23 cellular contexts compared by ENCODE assay signal in the genomic region with DNA sequence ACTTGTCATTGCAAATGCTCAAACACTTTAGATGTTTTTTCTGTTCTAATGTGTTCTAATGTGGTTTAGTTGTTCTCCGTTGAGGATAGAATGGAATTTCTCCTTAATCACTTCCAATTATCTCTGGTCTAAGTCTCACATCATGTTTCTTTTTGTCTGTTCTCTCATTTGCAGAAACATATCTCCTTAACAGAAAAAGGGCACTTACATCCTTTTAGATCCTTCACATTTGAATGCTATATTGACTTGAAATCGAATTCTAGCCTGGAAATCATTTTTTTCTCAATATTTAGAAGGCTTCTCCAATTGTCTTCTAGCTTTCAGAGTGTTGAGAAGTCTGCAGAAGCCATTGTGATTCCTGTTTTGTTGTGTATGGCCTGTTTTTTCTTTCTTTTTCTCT. TPM values are rescaled to one million over a fixed set of nuclear protein-coding genes. Genes with fewer than 3 reads are reported as not detected.
"Had no signal": no experiment of that assay in that cellular context is flagged by ENCODE, and none has a peak within 500 bp of the region (broad histone marks: within the 10 kb centered on the region; RNA-seq: fewer than 3 reads in every experiment).

No MANE protein-coding gene starts in this region.

- H3K36me3 ChIP-seq: MG63 had no signal

- H3K9me3 ChIP-seq: MG63 had no signal

- DNase-seq: Karpas-422, KG1, MG63, NCI-H1092, NCI-H1105 treated with DMSO at 0.1 percent for 48 hours, NCI-H1417 treated with DMSO at 0.1 percent for 48 hours, NCI-H146, NCI-H1694 treated with DMSO at 0.1 percent for 48 hours, NCI-H1930, NCI-H2081, NCI-H2107, NCI-H2227 treated with DMSO at 0.1 percent for 48 hours, NCI-H524, NCI-H526 treated with DMSO at 0.1 percent for 48 hours, NCI-H748 treated with DMSO at 0.1 percent for 48 hours, PC-3, SHP77 had no signal

- H3K27ac ChIP-seq: HL-60, RWPE1 had no signal

- FAIRE-seq: HTR-8/SVneo had no signal

- ATAC-seq: Panc1, PC-3, SK-N-SH treated with all-trans-retinoic acid at 6 μM for 48 hours had no signal

- H3K27me3 ChIP-seq: MG63 had no signal

- H3K4me3 ChIP-seq: MG63 had no signal

RNA-seq across cellular contexts. Expression of a gene that starts 7.3 kb away (rescaled TPM):
- total RNA-seq: NCI-H460, PC-3 had no signal
